Comparison of ENCODE assay signal across 11 cellular contexts in genomic region chr19:54446349-54446748, GRCh38. TPM values are rescaled to one million over a fixed set of nuclear protein-coding genes. Genes with fewer than 3 reads are reported as not detected.
DNase-seq lines count a peak whose midpoint lies in the region; TF ChIP-seq lines count a peak whose summit lies in the region.
"Not testable (repeated sequence)": the region's sequence is repeated elsewhere in the genome, so short reads cannot be mapped to it uniquely, and the experiment has no call there.
"Had no signal": no experiment of that assay in that cellular context is flagged by ENCODE, and none has a peak within 500 bp of the region (broad histone marks: within the 10 kb centered on the region; RNA-seq: fewer than 3 reads in every experiment).

No MANE protein-coding gene starts in this region.

- not testable (repeated sequence) for H3K9me3 ChIP-seq in BLaER1; HEK293 (ENCODE audit: control insufficient read depth, insufficient read depth, low read depth, low read length); endodermal cell (ENCODE audit: control insufficient read depth, low read length)

- 96% methylated on average over 9 to 15 of the region's 15 CpGs for WGBS in endodermal cell (ENCODE audit: insufficient coverage in 1 of 2, insufficient read length in 1 of 2), 2 experiments

- peak overlapping the region; percentile 99; the same call in 1 of the 2 replicates for H3K4me2 ChIP-seq in BLaER1

- CTCF ChIA-PET in HEK293 (lab: Yijun Ruan, JAX), result not testable (repeated sequence)

- H3K27ac Mint-ChIP-seq in brain, result peak overlapping the region in 2 of 5 experiments; percentile 68 to 73
- not testable (repeated sequence) for H3K27ac Mint-ChIP-seq in endodermal cell; glutamatergic neuron (ENCODE audit: unreplicated experiment); neural crest cell (ENCODE audit: unreplicated experiment); type B pancreatic cell

- H3K27me3 ChIP-seq in BLaER1; endodermal cell (ENCODE audit: control insufficient read depth, insufficient read depth, low read length, poor library complexity, severe bottlenecking): not testable (repeated sequence)

- H3K4me1 ChIP-seq in BLaER1 (peaks cover 37% of the 10 kb centered on the region), HEK293 (ENCODE audit: control insufficient read depth, insufficient read depth, low read length) (peaks cover 21% of the 10 kb centered on the region)
- not testable (repeated sequence) for H3K4me1 ChIP-seq in endodermal cell (ENCODE audit: control insufficient read depth, insufficient read depth, low read length)

- POLR2A ChIA-PET in HEK293 (lab: Yijun Ruan, JAX), result interaction anchor here (1.1 kb wide), 1 partner anchor 17 kb away, joined by 3 read pairs; the partner anchor contains the start of gene LENG9

- peak overlapping the region in 3 of 5 experiments; percentile 53 to 99 (median 95) for H3K4me3 Mint-ChIP-seq in brain
- H3K4me3 Mint-ChIP-seq in endodermal cell; glutamatergic neuron (ENCODE audit: unreplicated experiment); type B pancreatic cell: not testable (repeated sequence)
- peak overlapping the region; percentile 62 for H3K4me3 Mint-ChIP-seq in neural crest cell

- TF ChIP-seq CTCF in HEK293 (tag by site-specific recombination; IDR thresholded peaks at IDR 0.05); brain (conservative IDR thresholded peaks at IDR 0.05): not testable (repeated sequence)
- peak; percentile 35; the same call in 1 of the 2 replicates for TF ChIP-seq CTCF in VCaP (conservative IDR thresholded peaks at IDR 0.05)
- TF ChIP-seq CTCF in endodermal cell (conservative IDR thresholded peaks at IDR 0.05), result peak; percentile 52
- peak; percentile 17 for TF ChIP-seq CTCF in glutamatergic neuron (IDR thresholded peaks at IDR 0.05; ENCODE audit: partially characterized antibody, unreplicated experiment)
- TF ChIP-seq CTCF in neural crest cell (conservative IDR thresholded peaks at IDR 0.05), result peak; percentile 31
- TF ChIP-seq CTCF in type B pancreatic cell (conservative IDR thresholded peaks at IDR 0.05), result peak; percentile 41

- DNase-seq in endodermal cell, result peak; percentile 39
- not testable (repeated sequence) for DNase-seq in glutamatergic neuron; neural crest cell (ENCODE audit: low read depth, low spot score); type B pancreatic cell (ENCODE audit: extremely low spot score, unreplicated experiment)

- H3K4me1 Mint-ChIP-seq in brain (peaks cover 48% of the 10 kb centered on the region), endodermal cell (peaks cover 25% of the 10 kb centered on the region), glutamatergic neuron (ENCODE audit: low read depth, unreplicated experiment) (peaks cover 12% of the 10 kb centered on the region), neural crest cell (peaks cover 41% of the 10 kb centered on the region), type B pancreatic cell (ENCODE audit: unreplicated experiment) (peaks cover 22% of the 10 kb centered on the region)

- H3K9me3 Mint-ChIP-seq in brain, endodermal cell, neural crest cell, type B pancreatic cell: not testable (repeated sequence)
- peaks cover 22% of the 10 kb centered on the region for H3K9me3 Mint-ChIP-seq in glutamatergic neuron (ENCODE audit: unreplicated experiment)

- H3K27me3 Mint-ChIP-seq in brain, result peaks cover 13% of the 10 kb centered on the region
- not testable (repeated sequence) for H3K27me3 Mint-ChIP-seq in endodermal cell (ENCODE audit: insufficient read depth); neural crest cell (ENCODE audit: low read depth); type B pancreatic cell
- peaks cover 21% of the 10 kb centered on the region for H3K27me3 Mint-ChIP-seq in glutamatergic neuron (ENCODE audit: unreplicated experiment)

- H4K20me1 ChIP-seq in BLaER1, result peaks cover 22% of the 10 kb centered on the region

- H3K36me3 ChIP-seq in BLaER1 (peaks cover 46% of the 10 kb centered on the region), HEK293 (ENCODE audit: control insufficient read depth in 2 of 2, insufficient read depth in 1 of 2, low read length in 2 of 2) (peaks cover 34 to 36% of the 10 kb centered on the region in 2 experiments), endodermal cell (ENCODE audit: control insufficient read depth, insufficient read depth, low read length) (peaks cover 23% of the 10 kb centered on the region)

- not testable (repeated sequence) for H3K4me3 ChIP-seq in BLaER1; HEK293 (ENCODE audit: low read depth, low read length); endodermal cell (ENCODE audit: low read length)

- peak overlapping the region; percentile 95; the same call in 1 of the 2 replicates for H3K9ac ChIP-seq in BLaER1
- not testable (repeated sequence) for H3K9ac ChIP-seq in endodermal cell (ENCODE audit: extremely low read depth, low read length, poor library complexity, severe bottlenecking)

- H3K36me3 Mint-ChIP-seq in brain (peaks cover 47% of the 10 kb centered on the region), endodermal cell (ENCODE audit: low read depth) (peaks cover 36% of the 10 kb centered on the region), glutamatergic neuron (ENCODE audit: unreplicated experiment) (peaks cover 12% of the 10 kb centered on the region), neural crest cell (ENCODE audit: low read depth) (peaks cover 14% of the 10 kb centered on the region), type B pancreatic cell (peaks cover 13% of the 10 kb centered on the region)

- H3K27ac ChIP-seq in BLaER1; HEK293 (ENCODE audit: extremely low read depth, low read depth, low read length); VCaP; endodermal cell (ENCODE audit: low read depth, low read length): not testable (repeated sequence)

RNA-seq across cellular contexts. Expression of gene LENG8, which starts 2.6 kb away (rescaled TPM):
- 30.9 TPM for polyA plus RNA-seq in brain (ENCODE audit: insufficient read depth, low read depth, low replicate concordance)
- total RNA-seq in endodermal cell (100 to 1,000 TPM; 139 to 171 TPM), glutamatergic neuron (ENCODE audit: unreplicated experiment) (278 TPM), neural crest cell (157 and 161 TPM in 2 replicates), type B pancreatic cell (ENCODE audit: low replicate concordance) (135 and 196 TPM in 2 replicates)
- 171 TPM for polyA plus RNA-seq in endodermal cell (2013, experiment 1 of 2)
- polyA plus RNA-seq in endodermal cell (2013, experiment 2 of 2), result 130 TPM

RNA-seq across cellular contexts. Expression of gene LENG9, which starts 17.2 kb away (rescaled TPM):
- 1.5 TPM for polyA plus RNA-seq in brain (ENCODE audit: insufficient read depth, low read depth, low replicate concordance)
- total RNA-seq in endodermal cell (1 to 10 TPM; 2.5 to 3.5 TPM), glutamatergic neuron (ENCODE audit: unreplicated experiment) (4.7 TPM), neural crest cell (2.5 and 3.0 TPM in 2 replicates), type B pancreatic cell (ENCODE audit: low replicate concordance) (3.9 and 4.2 TPM in 2 replicates)
- polyA plus RNA-seq in endodermal cell (2013, experiment 1 of 2), result 1.1 TPM
- 1.1 TPM for polyA plus RNA-seq in endodermal cell (2013, experiment 2 of 2)
- total RNA-seq: A172 had no signal

RNA-seq across cellular contexts. Expression of gene CDC42EP5, which starts 26.7 kb away (rescaled TPM):
- 1.4 TPM for polyA plus RNA-seq in brain (ENCODE audit: insufficient read depth, low read depth, low replicate concordance)
- total RNA-seq in endodermal cell (under 1 TPM in 1 of 2 donors, not detected in 1; 0.49 TPM), glutamatergic neuron (ENCODE audit: unreplicated experiment) (not detected), neural crest cell (6.7 and 7.7 TPM in 2 replicates), type B pancreatic cell (ENCODE audit: low replicate concordance) (16.1 and 24.3 TPM in 2 replicates)
- polyA plus RNA-seq in endodermal cell (2013, experiment 1 of 2), result 7.0 TPM
- polyA plus RNA-seq in endodermal cell (2013, experiment 2 of 2), result 8.3 TPM
- polyA plus RNA-seq: CD8-positive, alpha-beta memory T cell had no signal

RNA-seq across cellular contexts. Expression of gene TTYH1, which starts 31.1 kb away (rescaled TPM):
- polyA plus RNA-seq in brain (ENCODE audit: insufficient read depth, low read depth, low replicate concordance), result 211 TPM
- 1 to 10 TPM; 1.0 to 2.0 TPM for total RNA-seq in endodermal cell
- 342 TPM for polyA plus RNA-seq in endodermal cell (2013, experiment 1 of 2)
- 263 TPM for polyA plus RNA-seq in endodermal cell (2013, experiment 2 of 2)
- total RNA-seq in glutamatergic neuron (ENCODE audit: unreplicated experiment), result 2.9 TPM
- 180 and 207 TPM in 2 replicates for total RNA-seq in neural crest cell
- total RNA-seq in type B pancreatic cell (ENCODE audit: low replicate concordance), result 8.7 and 50.7 TPM in 2 replicates
- total RNA-seq: A172 had no signal
- polyA plus RNA-seq: CD8-positive, alpha-beta memory T cell had no signal

RNA-seq across cellular contexts. Expression of gene LAIR2, which starts 56.3 kb away (rescaled TPM):
- not detected for polyA plus RNA-seq in brain (ENCODE audit: insufficient read depth, low read depth, low replicate concordance)
- not detected for total RNA-seq in endodermal cell
- not detected for polyA plus RNA-seq in endodermal cell (2013, experiment 1 of 2)
- not detected for polyA plus RNA-seq in endodermal cell (2013, experiment 2 of 2)
- total RNA-seq in glutamatergic neuron (ENCODE audit: unreplicated experiment), result not detected
- not detected in 2 replicates for total RNA-seq in neural crest cell
- total RNA-seq in type B pancreatic cell (ENCODE audit: low replicate concordance), result not detected in 2 replicates
- total RNA-seq: A172, H1 had no signal
- polyA plus RNA-seq: H1 had no signal
